Comparison of ENCODE assay signal across 17 cellular contexts in genomic region chr7:126805351-126805750, GRCh38.
A peak's percentile ranks its signal among the peaks of the same experiment; 100 is the strongest.
DNase-seq lines count a peak whose midpoint lies in the region; ATAC-seq and TF ChIP-seq lines count a peak whose summit lies in the region.
"Had no signal": no experiment of that assay in that cellular context is flagged by ENCODE, and none has a peak within 500 bp of the region (broad histone marks: within the 10 kb centered on the region; RNA-seq: fewer than 3 reads in every experiment).

No MANE protein-coding gene starts in this region.

- CTCF ChIA-PET in WTC11 (lab: Charles Lee): interaction anchor here (1.2 to 1.7 kb wide), 2 partner anchors 302 to 345 kb away, joined by 3 read pairs; no protein-coding TSS in a partner anchor

- no peak overlapping the region for H2BK20ac ChIP-seq in H9 (ENCODE audit: low read depth, low read length, poor library complexity, severe bottlenecking)

- no peak overlapping the region for H2BK5ac ChIP-seq in H9 (ENCODE audit: insufficient read length, low read length)
- H2BK5ac ChIP-seq in mesendoderm (ENCODE audit: low read length): no peak overlapping the region

- H3K4me2 ChIP-seq in H9 (ENCODE audit: insufficient read depth, insufficient read length, low read length): no peak overlapping the region
- H3K4me2 ChIP-seq in mesendoderm (ENCODE audit: low read length): no peak overlapping the region
- H3K4me2 ChIP-seq: BLaER1 had no signal

- TF ChIP-seq EP300 in stomach (IDR thresholded peaks at IDR 0.05): no peak

- no peaks in the 10 kb centered on the region for H3K9me3 ChIP-seq in H9 (ENCODE audit: control insufficient read depth, low read depth, low read length)
- no peaks in the 10 kb centered on the region for H3K9me3 ChIP-seq in stomach
- H3K9me3 ChIP-seq: Caco-2 had no signal

- H3K18ac ChIP-seq in H9 (ENCODE audit: insufficient read length, low read depth, low read length) (no peak overlapping the region), mesendoderm (ENCODE audit: low read length) (no peak overlapping the region)

- H3K27ac ChIP-seq in H9 (ENCODE audit: insufficient read length, low read depth, low read length) (no peak overlapping the region), mesendoderm (ENCODE audit: low read depth, low read length) (no peak overlapping the region), stomach (no peak overlapping the region)
- H3K27ac ChIP-seq: BLaER1, C4-2B had no signal

- no peak for TF ChIP-seq CTCF in H9 (conservative IDR thresholded peaks at IDR 0.05)
- TF ChIP-seq CTCF in WTC11 (IDR thresholded peaks at IDR 0.05): no peak
- TF ChIP-seq CTCF in stomach (IDR thresholded peaks at IDR 0.05): no peak

- no peak overlapping the region for H2BK12ac ChIP-seq in H9 (ENCODE audit: insufficient read length, low read depth, low read length)

- H2BK15ac ChIP-seq in H9 (ENCODE audit: low read depth, low read length): no peak overlapping the region
- no peak overlapping the region for H2BK15ac ChIP-seq in mesendoderm (replicated peaks; ENCODE audit: low read depth)

- H3T11ph ChIP-seq in H9 (ENCODE audit: low read length): no peak overlapping the region

- H2BK120ac ChIP-seq in H9 (ENCODE audit: low read depth, low read length, poor library complexity, severe bottlenecking): no peak overlapping the region
- no peak overlapping the region for H2BK120ac ChIP-seq in mesendoderm (ENCODE audit: low read depth, low read length)

- H3K56ac ChIP-seq in H9 (ENCODE audit: insufficient read length, low read depth, low read length) (no peak overlapping the region), mesendoderm (ENCODE audit: low read length) (no peak overlapping the region)

- DNase-seq in H9: peak; percentile 31
- no peak for DNase-seq in WTC11 (ENCODE audit: low spot score)
- DNase-seq in mesendoderm: peak; percentile 9
- no peak for DNase-seq in NCI-H1417 treated with DMSO at 0.1 percent for 48 hours (lab: John Stamatoyannopoulos, UW)
- no peak for DNase-seq in stomach
- DNase-seq: Caco-2; CD4-positive, CD25-positive, alpha-beta regulatory T cell; CD8-positive, alpha-beta T cell; DMS153; DND-41; GOT3 had no signal

- no peaks in the 10 kb centered on the region for H3K4me1 ChIP-seq in H9 (ENCODE audit: insufficient read depth, low read length)
- no peaks in the 10 kb centered on the region for H3K4me1 ChIP-seq in mesendoderm (ENCODE audit: control insufficient read depth, low read depth, low read length)
- no peaks in the 10 kb centered on the region for H3K4me1 ChIP-seq in stomach
- H3K4me1 ChIP-seq: BLaER1, Caco-2 had no signal

- H4K91ac ChIP-seq in H9 (ENCODE audit: insufficient read length, low read depth, low read length): no peak overlapping the region

- no peaks in the 10 kb centered on the region for H3K27me3 ChIP-seq in H9 (ENCODE audit: insufficient read depth, low read length)
- H3K27me3 ChIP-seq in mesendoderm (ENCODE audit: insufficient read depth, low read length, poor library complexity): no peaks in the 10 kb centered on the region
- H3K27me3 ChIP-seq in stomach: no peaks in the 10 kb centered on the region
- H3K27me3 ChIP-seq: BLaER1 had no signal

- POLR2A ChIA-PET in WTC11 (lab: Charles Lee): interaction anchor here (0.6 kb wide), 1 partner anchor 246 kb away, joined by 11 read pairs; no protein-coding TSS in a partner anchor

- H3K9ac ChIP-seq in H9 (ENCODE audit: extremely low read depth, insufficient read length, low read length): no peak overlapping the region
- H3K9ac ChIP-seq in mesendoderm (ENCODE audit: low read length): no peak overlapping the region
- H3K9ac ChIP-seq: BLaER1 had no signal

- H3K23ac ChIP-seq in H9 (ENCODE audit: insufficient read length, low read depth, low read length) (no peak overlapping the region), mesendoderm (ENCODE audit: low read length) (no peak overlapping the region)

- H3K27ac Mint-ChIP-seq in H9: peak overlapping the region in 1 of 3 experiments; percentile 89; a peak in 1 of 7 replicates
- H3K27ac Mint-ChIP-seq in WTC11: no peak overlapping the region
- H3K27ac Mint-ChIP-seq: B cell; CD4-positive, CD25-positive, alpha-beta regulatory T cell; CD8-positive, alpha-beta T cell had no signal

- H3K4me3 ChIP-seq in mesendoderm (ENCODE audit: low read length) (no peak overlapping the region), stomach (no peak overlapping the region)
- H3K4me3 ChIP-seq: BLaER1, GM12878 had no signal

- no peak for TF ChIP-seq POLR2A in stomach (IDR thresholded peaks at IDR 0.05)

- no peak overlapping the region for H3K14ac ChIP-seq in H9 (ENCODE audit: insufficient read depth, low read length)

- H4K20me1 ChIP-seq in H9 (ENCODE audit: control insufficient read depth, insufficient read depth, insufficient read length): no peaks in the 10 kb centered on the region
- H4K20me1 ChIP-seq: BLaER1 had no signal

- H4K5ac ChIP-seq in H9 (ENCODE audit: insufficient read length, low read depth, low read length): no peak overlapping the region
- no peak overlapping the region for H4K5ac ChIP-seq in mesendoderm (ENCODE audit: low read length)

- no peaks in the 10 kb centered on the region for H3K9me3 Mint-ChIP-seq in H9
- H3K9me3 Mint-ChIP-seq in WTC11: peaks cover 6% of the 10 kb centered on the region

- H3K4ac ChIP-seq in H9 (ENCODE audit: low read depth, low read length): no peak overlapping the region
- no peak overlapping the region for H3K4ac ChIP-seq in mesendoderm (ENCODE audit: low read depth, low read length)

- H2AFZ ChIP-seq in H9 (ENCODE audit: low read length): no peak overlapping the region

- no peak overlapping the region for H4K8ac ChIP-seq in H9 (replicated peaks; ENCODE audit: insufficient read length, low read depth, low read length)
- no peak overlapping the region for H4K8ac ChIP-seq in mesendoderm (ENCODE audit: low read depth, low read length)

- H3K36me3 Mint-ChIP-seq in H9 (ENCODE audit: insufficient read depth in 1 of 3, low read depth in 3 of 3): peaks cover 0 to 8% (median 0%) of the 10 kb centered on the region in 3 experiments; a peak in 3 of 7 replicates
- no peaks in the 10 kb centered on the region; the same call in 1 of the 2 replicates for H3K36me3 Mint-ChIP-seq in WTC11
- H3K36me3 Mint-ChIP-seq: CD4-positive, CD25-positive, alpha-beta regulatory T cell; CD8-positive, alpha-beta T cell had no signal

- no peaks in the 10 kb centered on the region for H3K23me2 ChIP-seq in H9 (ENCODE audit: insufficient read length, low read depth, low read length, poor library complexity, severe bottlenecking)

- no peaks in the 10 kb centered on the region for H3K79me1 ChIP-seq in H9 (ENCODE audit: insufficient read depth, low read depth, low read length, poor library complexity, severe bottlenecking)
- H3K79me1 ChIP-seq in mesendoderm (ENCODE audit: low read length): no peaks in the 10 kb centered on the region

- no peak overlapping the region for H2AK5ac ChIP-seq in H9 (ENCODE audit: insufficient read length, low read length)
- H2AK5ac ChIP-seq in mesendoderm (ENCODE audit: low read length): no peak overlapping the region

- H3K27me3 Mint-ChIP-seq in H9 (ENCODE audit: low read depth): no peaks in the 10 kb centered on the region
- no peaks in the 10 kb centered on the region for H3K27me3 Mint-ChIP-seq in WTC11 (ENCODE audit: low read depth)
- H3K27me3 Mint-ChIP-seq: CD4-positive, CD25-positive, alpha-beta regulatory T cell had no signal

- H3K4me3 Mint-ChIP-seq in H9: no peak overlapping the region
- no peak overlapping the region for H3K4me3 Mint-ChIP-seq in WTC11
- H3K4me3 Mint-ChIP-seq: B cell; CD4-positive, CD25-positive, alpha-beta regulatory T cell; CD8-positive, alpha-beta T cell had no signal

- no CpG with 5 or more reads among the region's 1 CpG for WGBS in H9 (ENCODE audit: extremely low coverage, insufficient read length, low lambda C conversion rate)
- no CpG with 5 or more reads among the region's 1 CpG for WGBS in mesendoderm (ENCODE audit: extremely low coverage, insufficient coverage, low lambda C conversion rate)
- WGBS in stomach, 5 donors: 90 to 100% (median 95%) methylated on average over 1 of the region's 1 CpG

- ATAC-seq in WTC11 (peak; percentile 79), HG02759 (IDR thresholded peaks at IDR 0.05; ENCODE audit: unreplicated experiment) (no peak)
- ATAC-seq: CD8-positive, alpha-beta T cell; HCT116 had no signal

- no peaks in the 10 kb centered on the region for H3K79me2 ChIP-seq in H9 (ENCODE audit: insufficient read depth, low read length)
- H3K79me2 ChIP-seq in mesendoderm (ENCODE audit: control insufficient read depth, insufficient read depth, low read length): no peaks in the 10 kb centered on the region

- H3K36me3 ChIP-seq in mesendoderm (ENCODE audit: control insufficient read depth, insufficient read depth, low read length): no peaks in the 10 kb centered on the region
- no peaks in the 10 kb centered on the region for H3K36me3 ChIP-seq in stomach
- H3K36me3 ChIP-seq: BLaER1 had no signal

- peaks cover 12 to 17% of the 10 kb centered on the region in 2 experiments for H3K4me1 Mint-ChIP-seq in H9
- H3K4me1 Mint-ChIP-seq in WTC11: peaks cover 11% of the 10 kb centered on the region
- H3K4me1 Mint-ChIP-seq: B cell; CD4-positive, CD25-positive, alpha-beta regulatory T cell had no signal

- intact Hi-C loops in stomach (cut with DNase I; ENCODE audit: low total_unique reads): no loop called here

TF ChIP-seq in WTC11, 78 proteins besides CTCF, POLR2A, EP300 and RAD21 (continues in another document):
- TF ChIP-seq CDX4 (CRISPR knock-in tag; IDR thresholded peaks at IDR 0.05; ENCODE audit: borderline replicate concordance) (no peak), EMX1 (CRISPR knock-in tag; IDR thresholded peaks at IDR 0.05) (no peak), IRF2 (CRISPR knock-in tag; IDR thresholded peaks at IDR 0.05; ENCODE audit: borderline replicate concordance, low read depth) (no peak), FOXJ3 (CRISPR knock-in tag; IDR thresholded peaks at IDR 0.05; ENCODE audit: borderline replicate concordance) (no peak), ZNF232 (CRISPR knock-in tag; IDR thresholded peaks at IDR 0.05) (no peak), KAT7 (CRISPR knock-in tag; IDR thresholded peaks at IDR 0.05; ENCODE audit: borderline replicate concordance) (no peak), TP53 (CRISPR knock-in tag; IDR thresholded peaks at IDR 0.05) (no peak), SOX15 (CRISPR knock-in tag; IDR thresholded peaks at IDR 0.05) (no peak), ZMAT4 (CRISPR knock-in tag; IDR thresholded peaks at IDR 0.05) (no peak)

Comparison
In these comparisons a context has a peak if more than half of its experiments do, and no peak if none do; other contexts are left out.
1. DNase-seq: peak in H9 (single experiment) and mesendoderm (single experiment); none in WTC11 (single experiment), NCI-H1417 treated with DMSO at 0.1 percent for 48 hours (single experiment) and stomach (single experiment).